In genomic region chr3:121962443-121962842, GRCh38 we compare ENCODE assay signal across 41 cellular contexts. TPM values are rescaled to one million over a fixed set of nuclear protein-coding genes. Genes with fewer than 3 reads are reported as not detected.
"Had no signal": no experiment of that assay in that cellular context is flagged by ENCODE, and none has a peak within 500 bp of the region (broad histone marks: within the 10 kb centered on the region; RNA-seq: fewer than 3 reads in every experiment).

No MANE protein-coding gene starts in this region.

- H3K4me3 ChIP-seq: adrenal gland, body of pancreas, breast epithelium, cardiac muscle cell had no signal

- H3K27me3 Mint-ChIP-seq: activated B cell treated with CpG ODN at 0.5 μM for 24 hours; central memory CD8-positive, alpha-beta T cell had no signal

- H3K4me1 Mint-ChIP-seq: activated CD4-positive, alpha-beta T cell treated with anti-CD3 and anti-CD28 coated beads, Interleukin-2, amount 10 ng/mL, durations not matched to agents 24 days and 14 days; activated naive CD8-positive, alpha-beta T cell treated with anti-CD3 and anti-CD28 coated beads for 36 hours; activated T-helper 17 cell treated with anti-CD3 and anti-CD28 coated beads, Interleukin-2, amount 50 U/mL, for 72 hours; central memory CD8-positive, alpha-beta T cell had no signal

- H3K9me3 Mint-ChIP-seq: activated T-cell treated with anti-CD3 and anti-CD28 coated beads, Interleukin-2, amount 50 U/mL, for 4 hours; central memory CD8-positive, alpha-beta T cell had no signal

- H3K4me1 ChIP-seq: adrenal gland, body of pancreas, breast epithelium had no signal

- H3K9me3 ChIP-seq: adrenal gland, body of pancreas, breast epithelium had no signal

- FAIRE-seq: astrocyte, TTC549 had no signal

- H3K27me3 ChIP-seq: adrenal gland, body of pancreas, brain microvascular endothelial cell, breast epithelium, cardiac muscle cell had no signal

- ATAC-seq: activated CD8-positive, alpha-beta T cell treated with anti-CD3 and anti-CD28 coated beads for 36 hours; activated naive CD4-positive, alpha-beta T cell treated with anti-CD3 and anti-CD28 coated beads, Interleukin-2, amount 50 U/mL, for 72 hours; activated T-cell treated with anti-CD3 and anti-CD28 coated beads, Interleukin-2, amount 50 U/mL, for 4 hours; activated T-cell treated with anti-CD3 and anti-CD28 coated beads, Interleukin-2, amount 50 U/mL, for 72 hours; activated T-helper 17 cell treated with anti-CD3 and anti-CD28 coated beads, Interleukin-2, amount 50 U/mL, for 72 hours; body of pancreas had no signal

- H3K4me3 Mint-ChIP-seq: activated B cell treated with CpG ODN at 0.5 μM for 24 hours; activated CD4-positive, alpha-beta memory T cell treated with anti-CD3 and anti-CD28 coated beads for 36 hours; activated CD4-positive, alpha-beta T cell treated with anti-CD3 and anti-CD28 coated beads, Interleukin-2, amount 10 ng/mL, durations not matched to agents 24 days and 14 days; activated CD8-positive, alpha-beta T cell treated with anti-CD3 and anti-CD28 coated beads for 36 hours; activated naive CD4-positive, alpha-beta T cell treated with anti-CD3 and anti-CD28 coated beads for 36 hours; activated naive CD8-positive, alpha-beta T cell treated with anti-CD3 and anti-CD28 coated beads for 36 hours; activated T-cell treated with anti-CD3 and anti-CD28 coated beads, Interleukin-2, amount 50 U/mL, for 4 hours; activated T-cell treated with anti-CD3 and anti-CD28 coated beads, Interleukin-2, amount 50 U/mL, for 72 hours; activated T-helper 1 cell treated with anti-CD3 and anti-CD28 coated beads, Interleukin-12 subunit alpha, Interleukin-12 subunit beta, Interleukin-2, Interleukin-4 antibody, amounts not matched to agents 30 ng/mL and 10 ng/mL and 1 ng/mL, durations not matched to agents 14 hours and 24 hours and 36 hours; activated T-helper 17 cell treated with anti-CD3 and anti-CD28 coated beads, Interleukin-2, amount 50 U/mL, for 72 hours; central memory CD8-positive, alpha-beta T cell; T-helper 1 cell treated with Interleukin-12 subunit alpha and Interleukin-12 subunit beta and Interleukin-4 antibody, amounts not matched to agents 30 μg/mL and 1 μg/mL, for 36 hours; T-helper 2 cell treated with Interferon-gamma antibody and Interleukin-4, amounts not matched to agents 5 μg/mL and 100 μg/mL, for 36 hours had no signal

- H3K36me3 ChIP-seq: adrenal gland, brain microvascular endothelial cell, breast epithelium, cardiac muscle cell had no signal

- H3K36me3 Mint-ChIP-seq: activated CD4-positive, alpha-beta memory T cell treated with anti-CD3 and anti-CD28 coated beads for 36 hours; activated naive CD8-positive, alpha-beta T cell treated with anti-CD3 and anti-CD28 coated beads for 36 hours had no signal

- DNase-seq: activated B cell treated with CpG ODN at 0.5 μM for 24 hours; activated CD4-positive, alpha-beta memory T cell treated with anti-CD3 and anti-CD28 coated beads for 36 hours; activated CD4-positive, alpha-beta T cell treated with anti-CD3 and anti-CD28 coated beads for 4 hours; activated CD4-positive, alpha-beta T cell treated with anti-CD3 and anti-CD28 coated beads, Interleukin-2, amount 10 ng/mL, durations not matched to agents 24 days and 14 days; activated CD4-positive, alpha-beta T cell treated with anti-CD3 and anti-CD28 coated beads, Interleukin-2, amount 50 U/mL, for 1 hour; activated CD4-positive, alpha-beta T cell treated with anti-CD3 and anti-CD28 coated beads, Interleukin-2, amount 50 U/mL, for 4 hours; activated CD4-positive, CD25-positive, alpha-beta regulatory T cell treated with anti-CD3 and anti-CD28 coated beads, Interleukin-2, amount 50 U/mL, for 72 hours; activated CD8-positive, alpha-beta memory T cell treated with anti-CD3 and anti-CD28 coated beads, Interleukin-2, amount 50 U/mL, for 4 hours; activated CD8-positive, alpha-beta T cell treated with anti-CD3 and anti-CD28 coated beads for 36 hours; activated effector memory CD4-positive, alpha-beta T cell treated with anti-CD3 and anti-CD28 coated beads, Interleukin-2, amount 50 U/mL, for 16 hours; activated gamma-delta T cell treated with Interleukin-2 at 50 U/mL for 16 hours; activated naive CD4-positive, alpha-beta T cell; activated naive CD4-positive, alpha-beta T cell treated with anti-CD3 and anti-CD28 coated beads for 36 hours; activated naive CD4-positive, alpha-beta T cell treated with anti-CD3 and anti-CD28 coated beads, Interleukin-2, amount 50 U/mL, for 16 hours; activated naive CD8-positive, alpha-beta T cell treated with anti-CD3 and anti-CD28 coated beads for 36 hours; activated T-cell treated with anti-CD3 and anti-CD28 coated beads for 4 hours; activated T-cell treated with anti-CD3 and anti-CD28 coated beads, Interleukin-2, amount 50 U/mL, for 1 hour; activated T-cell treated with anti-CD3 and anti-CD28 coated beads, Interleukin-2, amount 50 U/mL, for 4 hours; activated T-cell treated with anti-CD3 and anti-CD28 coated beads, Interleukin-2, amount 50 U/mL, for 72 hours; adrenal gland; amniotic stem cell; aorta; body of pancreas; brain microvascular endothelial cell; caudate nucleus; cerebellar nuclear complex; T-helper 2 cell; T-helper 9 cell had no signal

- H3K27ac ChIP-seq: adrenal gland, body of pancreas, brain microvascular endothelial cell, breast epithelium, cardiac muscle cell, VCaP had no signal

- H3K27ac Mint-ChIP-seq: activated B cell treated with CpG ODN at 0.5 μM for 24 hours; activated CD4-positive, alpha-beta memory T cell treated with anti-CD3 and anti-CD28 coated beads for 36 hours; activated CD4-positive, alpha-beta T cell treated with anti-CD3 and anti-CD28 coated beads, Interleukin-2, amount 10 ng/mL, durations not matched to agents 24 days and 14 days; activated CD8-positive, alpha-beta T cell treated with anti-CD3 and anti-CD28 coated beads for 36 hours; activated naive CD4-positive, alpha-beta T cell treated with anti-CD3 and anti-CD28 coated beads for 36 hours; activated naive CD4-positive, alpha-beta T cell treated with anti-CD3 and anti-CD28 coated beads, Interleukin-2, amount 50 U/mL, for 72 hours; activated naive CD8-positive, alpha-beta T cell treated with anti-CD3 and anti-CD28 coated beads for 36 hours; activated T-cell treated with anti-CD3 and anti-CD28 coated beads, Interleukin-2, amount 50 U/mL, for 72 hours; activated T-helper 1 cell treated with anti-CD3 and anti-CD28 coated beads, Interleukin-12 subunit alpha, Interleukin-12 subunit beta, Interleukin-2, Interleukin-4 antibody, amounts not matched to agents 30 ng/mL and 10 ng/mL and 1 ng/mL, durations not matched to agents 14 hours and 24 hours and 36 hours; activated T-helper 17 cell treated with anti-CD3 and anti-CD28 coated beads, Interleukin-2, amount 50 U/mL, for 72 hours; T-helper 1 cell treated with Interleukin-12 subunit alpha and Interleukin-12 subunit beta and Interleukin-4 antibody, amounts not matched to agents 30 μg/mL and 1 μg/mL, for 36 hours; T-helper 2 cell treated with Interferon-gamma antibody and Interleukin-4, amounts not matched to agents 5 μg/mL and 100 μg/mL, for 36 hours had no signal

RNA-seq across cellular contexts. Expression of gene ILDR1, which starts 59.6 kb away (rescaled TPM):
- total RNA-seq: activated CD8-positive, alpha-beta memory T cell treated with anti-CD3 and anti-CD28 coated beads for 36 hours; activated CD8-positive, alpha-beta T cell treated with anti-CD3 and anti-CD28 coated beads for 36 hours; activated naive CD4-positive, alpha-beta T cell treated with anti-CD3 and anti-CD28 coated beads for 36 hours; activated naive CD4-positive, alpha-beta T cell treated with anti-CD3 and anti-CD28 coated beads, Interleukin-2, amount 50 U/mL, for 72 hours; activated naive CD8-positive, alpha-beta T cell treated with anti-CD3 and anti-CD28 coated beads for 36 hours; aorta; astrocyte; chondrocyte had no signal
- polyA plus RNA-seq: cardiac muscle cell had no signal
